In genomic region chr12:94649349-94650142, GRCh38 we compare ENCODE assay signal across 8 cellular contexts. TPM values are rescaled to one million over a fixed set of nuclear protein-coding genes. Genes with fewer than 3 reads are reported as not detected.
DNase-seq lines count a peak whose midpoint lies in the region; ATAC-seq and TF ChIP-seq lines count a peak whose summit lies in the region.

No MANE protein-coding gene starts in this region.

- H3K27me3 ChIP-seq in Caco-2 (replicated peaks; ENCODE audit: control insufficient read depth, insufficient read depth, low read length) (peaks cover 2% of the 10 kb centered on the region; the same call in 1 of the 2 replicates), endocrine pancreas (ENCODE audit: control insufficient read depth, insufficient read depth, low read length) (no peaks in the 10 kb centered on the region)

- CTCF ChIA-PET in Caco-2 (lab: Charles Lee) = no interaction called here

- intact Hi-C loops in Caco-2 (cut with micrococcal nuclease; ENCODE audit: unreplicated experiment) = loop anchor here (5.0 kb wide), 1 partner anchor 37 kb away; no protein-coding TSS in a partner anchor

- peak overlapping the region; percentile 70 for H3K9ac ChIP-seq in endocrine pancreas (ENCODE audit: control insufficient read depth, insufficient read depth, low read length)

- no peaks in the 10 kb centered on the region for H3K36me3 Mint-ChIP-seq in Caco-2 (ENCODE audit: insufficient read depth, unreplicated experiment)
- H3K36me3 Mint-ChIP-seq in memory B cell = peaks cover 4% of the 10 kb centered on the region

- TF ChIP-seq CTCF in Caco-2 (IDR thresholded peaks at IDR 0.05; ENCODE audit: insufficient read depth in 1 of 2, low read depth in 1 of 2, low read length in 1 of 2, severe bottlenecking in 1 of 2, unreplicated experiment in 1 of 2) (no peak), GM20000 (IDR thresholded peaks at IDR 0.05; ENCODE audit: extremely low read depth, missing control alignments) (peak; percentile 36)

- H3K4me1 Mint-ChIP-seq in Caco-2 (ENCODE audit: low read depth, unreplicated experiment) (no peaks in the 10 kb centered on the region), memory B cell (peaks cover 11% of the 10 kb centered on the region)
- peaks cover 15% of the 10 kb centered on the region for H3K4me1 Mint-ChIP-seq in stimulated activated naive CD8-positive, alpha-beta T cell treated with anti-CD3 and anti-CD28 coated beads, Interleukin-15, amount 100 ng/mL, for 72 hours

- peak overlapping the region; percentile 82 for H3K4me3 Mint-ChIP-seq in Caco-2 (ENCODE audit: unreplicated experiment)
- H3K4me3 Mint-ChIP-seq in memory B cell = peak overlapping the region; percentile 89
- peak overlapping the region; percentile 83 to 89 for H3K4me3 Mint-ChIP-seq in stimulated activated naive CD8-positive, alpha-beta T cell treated with anti-CD3 and anti-CD28 coated beads, Interleukin-15, amount 100 ng/mL, for 72 hours

- peak overlapping the region; percentile 45 for H3K27ac Mint-ChIP-seq in Caco-2 (ENCODE audit: unreplicated experiment)
- H3K27ac Mint-ChIP-seq in memory B cell = peak overlapping the region; percentile 51
- no peak overlapping the region for H3K27ac Mint-ChIP-seq in stimulated activated naive CD8-positive, alpha-beta T cell treated with anti-CD3 and anti-CD28 coated beads, Interleukin-15, amount 100 ng/mL, for 72 hours

- H3K27me3 Mint-ChIP-seq in Caco-2 (ENCODE audit: insufficient read depth, unreplicated experiment) (peaks cover 11% of the 10 kb centered on the region), memory B cell (peaks cover 2% of the 10 kb centered on the region)
- H3K27me3 Mint-ChIP-seq in stimulated activated naive CD8-positive, alpha-beta T cell treated with anti-CD3 and anti-CD28 coated beads, Interleukin-15, amount 100 ng/mL, for 72 hours = peaks cover 81% of the 10 kb centered on the region

- H3K9me3 Mint-ChIP-seq in Caco-2 (ENCODE audit: unreplicated experiment) (no peaks in the 10 kb centered on the region), memory B cell (no peaks in the 10 kb centered on the region)
- H3K9me3 Mint-ChIP-seq in stimulated activated naive CD8-positive, alpha-beta T cell treated with anti-CD3 and anti-CD28 coated beads, Interleukin-15, amount 100 ng/mL, for 72 hours = no peaks in the 10 kb centered on the region

- ATAC-seq in memory B cell (ENCODE audit: low read depth) = peak; percentile 77
- ATAC-seq in stimulated activated naive CD8-positive, alpha-beta T cell treated with anti-CD3 and anti-CD28 coated beads, Interleukin-15, amount 100 ng/mL, for 72 hours = peak; percentile 77

- no peaks in the 10 kb centered on the region for H3K36me3 ChIP-seq in Caco-2 (ENCODE audit: control insufficient read depth, insufficient read depth, low read length)
- no peaks in the 10 kb centered on the region for H3K36me3 ChIP-seq in endocrine pancreas (ENCODE audit: control insufficient read depth, insufficient read depth, low read length)

- H3K4me1 ChIP-seq in Caco-2 (no peaks in the 10 kb centered on the region), endocrine pancreas (ENCODE audit: control insufficient read depth, insufficient read depth, low read length) (peaks cover 18% of the 10 kb centered on the region)

- BruUV-seq in Caco-2 (replicated peaks; lab: Mats Ljungman, UMichigan) = no TSS peak

- H3K9me3 ChIP-seq in Caco-2 (no peaks in the 10 kb centered on the region), endocrine pancreas (ENCODE audit: control insufficient read depth, low read length) (no peaks in the 10 kb centered on the region)

- POLR2A ChIA-PET in Caco-2 (lab: Charles Lee) = no interaction called here

- H3K4me3 ChIP-seq in Caco-2 (ENCODE audit: low read depth, low read length) = peak overlapping the region; percentile 59
- H3K4me3 ChIP-seq in endocrine pancreas (ENCODE audit: control insufficient read depth, insufficient read depth, low read length) = peak overlapping the region; percentile 82

- DNase-seq in Caco-2 = peak; percentile 36 to 61
- peak; percentile 75 for DNase-seq in GM20000 (ENCODE audit: low spot score)
- peak; percentile 45 for DNase-seq in HT-29 (ENCODE audit: low spot score)
- DNase-seq in activated CD4-positive, CD25-positive, alpha-beta regulatory T cell treated with anti-CD3 and anti-CD28 coated beads, Interleukin-2, amount 50 U/mL, for 72 hours = peak; percentile 42
- DNase-seq in memory B cell (ENCODE audit: low spot score in 2 of 2) = peak; percentile 51 to 66
- peak; percentile 30 to 33 for DNase-seq in stimulated activated naive CD8-positive, alpha-beta T cell treated with anti-CD3 and anti-CD28 coated beads, Interleukin-15, amount 100 ng/mL, for 72 hours
- DNase-seq in NCI-H146 treated with DMSO at 0.1 percent for 48 hours (lab: John Stamatoyannopoulos, UW; ENCODE audit: unreplicated experiment) = no peak

RNA-seq across cellular contexts. Expression of gene TMCC3, which starts 0.8 kb away (rescaled TPM):
- total RNA-seq in Caco-2 (2022) = 2.1 and 4.3 TPM in 2 replicates
- total RNA-seq in HT-29 (2014; rRNA removed; shearing (Covaris generic)) = 2.9 and 3.0 TPM in 2 replicates

Comparison
In these comparisons a context has a peak if more than half of its experiments do, and no peak if none do; other contexts are left out.
1. H3K27ac Mint-ChIP-seq: peak in Caco-2 (single experiment) and memory B cell (single experiment); none in stimulated activated naive CD8-positive, alpha-beta T cell treated with anti-CD3 and anti-CD28 coated beads, Interleukin-15, amount 100 ng/mL, for 72 hours (0 of 2).
2. Peak in every context shown above with its lines, with median percentiles within 50 percentile points of each other: H3K4me3 Mint-ChIP-seq.